Comparison of ENCODE assay signal across 15 cellular contexts in genomic region chr18:46061387-46061786, GRCh38.
"Had no signal": no experiment of that assay in that cellular context is flagged by ENCODE, and none has a peak within 500 bp of the region (broad histone marks: within the 10 kb centered on the region; RNA-seq: fewer than 3 reads in every experiment).

No MANE protein-coding gene starts in this region.

- H3K4me2 ChIP-seq: smooth muscle cell had no signal

- H3K4me3 ChIP-seq: esophagus squamous epithelium, smooth muscle cell, tibial artery had no signal

- H3K9me3 ChIP-seq: esophagus squamous epithelium, tibial artery had no signal

- H3K27ac ChIP-seq: esophagus squamous epithelium, tibial artery had no signal

- ATAC-seq: activated naive CD4-positive, alpha-beta T cell treated with anti-CD3 and anti-CD28 coated beads, Interleukin-2, amount 50 U/mL, for 72 hours; stimulated activated effector memory CD8-positive, alpha-beta T cell treated with anti-CD3 and anti-CD28 coated beads, Interleukin-12 subunit alpha, Interleukin-12 subunit beta, amount 100 ng/mL, for 72 hours; T-cell had no signal

- DNase-seq: activated B cell treated with CpG ODN at 0.5 μM for 24 hours; activated effector memory CD4-positive, alpha-beta T cell treated with anti-CD3 and anti-CD28 coated beads, Interleukin-2, amount 50 U/mL, for 16 hours; activated T-cell treated with anti-CD3 and anti-CD28 coated beads, Interleukin-2, amount 50 U/mL, for 24 hours; amygdala; esophagus squamous epithelium; foreskin fibroblast; glutamatergic neuron; left colon; mesenchymal stem cell; T-cell; T1000; tibial artery had no signal

- H3K4me1 Mint-ChIP-seq: activated B cell treated with CpG ODN at 0.5 μM for 24 hours had no signal

- H3K27me3 ChIP-seq: esophagus squamous epithelium, tibial artery had no signal

- H3K27ac Mint-ChIP-seq: activated B cell treated with CpG ODN at 0.5 μM for 24 hours; activated T-cell treated with anti-CD3 and anti-CD28 coated beads, Interleukin-2, amount 50 U/mL, for 24 hours; stimulated activated effector memory CD8-positive, alpha-beta T cell treated with anti-CD3 and anti-CD28 coated beads, Interleukin-12 subunit alpha, Interleukin-12 subunit beta, amount 100 ng/mL, for 72 hours; T-cell had no signal

- H3K9me3 Mint-ChIP-seq: activated B cell treated with CpG ODN at 0.5 μM for 24 hours; activated naive CD4-positive, alpha-beta T cell treated with anti-CD3 and anti-CD28 coated beads, Interleukin-2, amount 50 U/mL, for 72 hours; activated T-cell treated with anti-CD3 and anti-CD28 coated beads, Interleukin-2, amount 50 U/mL, for 24 hours; stimulated activated effector memory CD8-positive, alpha-beta T cell treated with anti-CD3 and anti-CD28 coated beads, Interleukin-12 subunit alpha, Interleukin-12 subunit beta, amount 100 ng/mL, for 72 hours; T-cell had no signal

- H3K27me3 Mint-ChIP-seq: activated B cell treated with CpG ODN at 0.5 μM for 24 hours; activated T-cell treated with anti-CD3 and anti-CD28 coated beads, Interleukin-2, amount 50 U/mL, for 24 hours; T-cell had no signal

- H3K36me3 ChIP-seq: esophagus squamous epithelium, tibial artery had no signal

- H3K4me3 Mint-ChIP-seq: activated B cell treated with CpG ODN at 0.5 μM for 24 hours; activated T-cell treated with anti-CD3 and anti-CD28 coated beads, Interleukin-2, amount 50 U/mL, for 24 hours; stimulated activated effector memory CD8-positive, alpha-beta T cell treated with anti-CD3 and anti-CD28 coated beads, Interleukin-12 subunit alpha, Interleukin-12 subunit beta, amount 100 ng/mL, for 72 hours; T-cell had no signal

- H3K4me1 ChIP-seq: tibial artery had no signal

- H3K36me3 Mint-ChIP-seq: activated naive CD4-positive, alpha-beta T cell treated with anti-CD3 and anti-CD28 coated beads, Interleukin-2, amount 50 U/mL, for 72 hours; stimulated activated effector memory CD8-positive, alpha-beta T cell treated with anti-CD3 and anti-CD28 coated beads, Interleukin-12 subunit alpha, Interleukin-12 subunit beta, amount 100 ng/mL, for 72 hours; T-cell had no signal
